8 cellular contexts compared by ENCODE assay signal in the genomic region with DNA sequence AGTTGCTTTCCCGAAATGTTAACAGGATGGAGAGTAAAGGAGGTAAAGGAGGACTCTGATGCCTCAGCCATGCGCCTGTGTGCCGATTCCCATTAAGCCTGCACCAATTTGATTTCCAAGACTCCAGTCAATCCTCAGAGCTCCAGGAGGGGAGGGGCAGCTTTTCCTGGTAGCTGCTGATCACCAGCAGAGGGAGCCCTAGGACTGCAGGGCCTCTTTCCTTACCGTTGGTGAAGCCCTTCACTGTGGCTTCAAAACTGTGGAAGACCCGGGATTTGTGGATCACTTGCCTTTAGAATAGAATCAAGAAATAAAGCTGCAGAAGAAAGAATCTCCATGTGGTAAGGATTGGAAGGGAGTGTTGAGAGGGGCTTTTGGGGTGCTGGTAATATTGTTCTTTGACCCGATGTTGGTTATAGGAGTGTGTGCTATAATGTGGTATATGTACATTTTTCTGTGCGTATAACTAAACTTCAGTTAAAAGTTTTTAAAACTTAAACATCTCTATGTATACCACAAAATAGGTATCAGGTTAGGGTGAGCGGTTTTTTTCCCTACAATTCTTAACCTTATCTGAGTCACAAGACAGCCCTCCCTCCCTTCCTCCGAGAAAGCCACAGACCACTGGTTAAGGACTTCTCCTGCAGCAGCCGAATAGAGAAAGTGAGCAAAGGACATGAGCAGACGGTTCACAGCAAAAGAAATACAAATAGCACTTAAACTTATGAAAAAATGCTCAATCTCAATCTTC. TPM values are rescaled to one million over a fixed set of nuclear protein-coding genes. Genes with fewer than 3 reads are reported as not detected.
DNase-seq lines count a peak whose midpoint lies in the region; ATAC-seq and TF ChIP-seq lines count a peak whose summit lies in the region.

No MANE protein-coding gene starts in this region.

- no peaks in the 10 kb centered on the region for H3K9me3 Mint-ChIP-seq in CD4-positive, CD25-positive, alpha-beta regulatory T cell
- H3K9me3 Mint-ChIP-seq in naive thymus-derived CD8-positive, alpha-beta T cell: no peaks in the 10 kb centered on the region

- peaks cover 5% of the 10 kb centered on the region for H3K27me3 Mint-ChIP-seq in CD4-positive, CD25-positive, alpha-beta regulatory T cell
- no peaks in the 10 kb centered on the region for H3K27me3 Mint-ChIP-seq in naive thymus-derived CD8-positive, alpha-beta T cell

- H3K4me1 Mint-ChIP-seq in CD4-positive, CD25-positive, alpha-beta regulatory T cell: peaks cover 32 to 73% (median 46%) of the 10 kb centered on the region in 4 donors
- peaks cover 43 to 79% (median 67%) of the 10 kb centered on the region in 4 donors for H3K4me1 Mint-ChIP-seq in naive thymus-derived CD8-positive, alpha-beta T cell

- H3K9me3 ChIP-seq in CD4-positive, CD25-positive, alpha-beta regulatory T cell (ENCODE audit: control insufficient read depth in 2 of 2, low read length in 2 of 2): no peaks in the 10 kb centered on the region
- no peaks in the 10 kb centered on the region for H3K9me3 ChIP-seq in NT2/D1 (ENCODE audit: insufficient read depth, low read length)
- H3K9me3 ChIP-seq in stomach: no peaks in the 10 kb centered on the region

- peak; percentile 26 to 34 for ATAC-seq in CD4-positive, CD25-positive, alpha-beta regulatory T cell (ENCODE audit: low read depth in 2 of 2)
- ATAC-seq in esophagus mucosa (peak; percentile 64), HG02623 (IDR thresholded peaks at IDR 0.05; ENCODE audit: unreplicated experiment) (no peak)
- ATAC-seq in naive thymus-derived CD8-positive, alpha-beta T cell: peak; percentile 48 to 59

- no peak for TF ChIP-seq POLR2A in stomach (IDR thresholded peaks at IDR 0.05)

- TF ChIP-seq CTCF in stomach (IDR thresholded peaks at IDR 0.05): peak in 5 of 7 experiments; percentile 75 to 90 (median 86)

- H3K27ac Mint-ChIP-seq in CD4-positive, CD25-positive, alpha-beta regulatory T cell: peak overlapping the region; percentile 93 to 99 (median 95)
- peak overlapping the region; percentile 93 to 97 (median 96) for H3K27ac Mint-ChIP-seq in naive thymus-derived CD8-positive, alpha-beta T cell

- peak; percentile 68 to 74 (median 73) for DNase-seq in CD4-positive, CD25-positive, alpha-beta regulatory T cell
- peak; percentile 86 for DNase-seq in HPDE6-E6E7 (ENCODE audit: extremely low spot score)
- DNase-seq in NT2/D1 (ENCODE audit: low read depth, low spot score): peak; percentile 79
- DNase-seq in activated T-cell treated with anti-CD3 and anti-CD28 coated beads for 24 hours (ENCODE audit: low read depth): peak; percentile 60
- DNase-seq in naive thymus-derived CD8-positive, alpha-beta T cell: peak; percentile 54 to 86 (median 70)
- DNase-seq in stomach: peak; percentile 81

- no peak for TF ChIP-seq EP300 in stomach (IDR thresholded peaks at IDR 0.05)

- peak overlapping the region; percentile 79 to 92 (median 82) for H3K4me3 Mint-ChIP-seq in CD4-positive, CD25-positive, alpha-beta regulatory T cell
- peak overlapping the region; percentile 65 to 89 (median 84) for H3K4me3 Mint-ChIP-seq in naive thymus-derived CD8-positive, alpha-beta T cell

- H3K36me3 ChIP-seq in CD4-positive, CD25-positive, alpha-beta regulatory T cell (ENCODE audit: control insufficient read depth, insufficient read depth, low read length): peaks cover 3% of the 10 kb centered on the region
- H3K36me3 ChIP-seq in NT2/D1 (ENCODE audit: insufficient read depth, insufficient read length, low read length) (peaks cover 9% of the 10 kb centered on the region), stomach (peaks cover 0 to 15% (median 7%) of the 10 kb centered on the region in 4 donors)

- no peaks in the 10 kb centered on the region for H3K27me3 ChIP-seq in CD4-positive, CD25-positive, alpha-beta regulatory T cell (ENCODE audit: control insufficient read depth, insufficient read depth, low read length)
- H3K27me3 ChIP-seq in NT2/D1 (ENCODE audit: insufficient read depth, insufficient read length): no peaks in the 10 kb centered on the region
- H3K27me3 ChIP-seq in stomach: no peaks in the 10 kb centered on the region

- peak overlapping the region; percentile 79 for H3K27ac ChIP-seq in CD4-positive, CD25-positive, alpha-beta regulatory T cell (ENCODE audit: insufficient read depth, low read length, poor library complexity, severe bottlenecking)
- peak overlapping the region in 1 of 5 donors; percentile 20 for H3K27ac ChIP-seq in stomach

- peaks cover 11% of the 10 kb centered on the region for H3K36me3 Mint-ChIP-seq in CD4-positive, CD25-positive, alpha-beta regulatory T cell
- peaks cover 3 to 11% (median 4%) of the 10 kb centered on the region in 3 donors for H3K36me3 Mint-ChIP-seq in naive thymus-derived CD8-positive, alpha-beta T cell

- intact Hi-C loops in stomach (cut with DNase I; ENCODE audit: low total_unique reads): loop anchor here (5.0 to 10.0 kb wide), 3 partner anchors 90 to 397 kb away; no protein-coding TSS in a partner anchor

- no peak overlapping the region for H3K9ac ChIP-seq in NT2/D1 (ENCODE audit: insufficient read length, low read depth)

- peak overlapping the region; percentile 85 for H3K4me3 ChIP-seq in CD4-positive, CD25-positive, alpha-beta regulatory T cell (ENCODE audit: low read depth, low read length)
- H3K4me3 ChIP-seq in NT2/D1 (ENCODE audit: insufficient read length, low read depth): no peak overlapping the region
- H3K4me3 ChIP-seq in stomach: no peak overlapping the region

- peaks cover 38% of the 10 kb centered on the region for H3K4me1 ChIP-seq in CD4-positive, CD25-positive, alpha-beta regulatory T cell (ENCODE audit: control insufficient read depth, insufficient read depth, low read length, poor library complexity, severe bottlenecking)
- H3K4me1 ChIP-seq in NT2/D1 (ENCODE audit: insufficient read depth, insufficient read length): peaks cover 3% of the 10 kb centered on the region
- peaks cover 0 to 40% (median 14%) of the 10 kb centered on the region in 4 donors for H3K4me1 ChIP-seq in stomach

- POLR2A ChIA-PET in naive thymus-derived CD8-positive, alpha-beta T cell (lab: Charles Lee): interaction anchor here (0.6 to 9.9 kb wide), 10 partner anchors 7 to 495 kb away, joined by 3 to 145 read pairs (median 4); a partner anchor contains a TSS

- WGBS in stomach, 5 donors: 39 to 47% (median 40%) methylated on average over 11 of the region's 11 CpGs

RNA-seq across cellular contexts. Expression of a gene that starts 6.9 kb away (rescaled TPM):
- total RNA-seq in CD4-positive, CD25-positive, alpha-beta regulatory T cell: 137 TPM
- polyA plus RNA-seq in CD4-positive, CD25-positive, alpha-beta regulatory T cell: 10 to 100 TPM; 48.4 to 75.5 (median 67.5) TPM
- 20.6 TPM for total RNA-seq in esophagus mucosa
- total RNA-seq in naive thymus-derived CD8-positive, alpha-beta T cell: 10 to 100 TPM; 46.4 to 47.3 TPM
- 10 to 100 TPM; 27.7 to 38.8 (median 37.7) TPM for polyA plus RNA-seq in naive thymus-derived CD8-positive, alpha-beta T cell
- total RNA-seq in stomach: 10 to 100 TPM in 4 of 5 donors, 1 to 10 TPM in 1; 7.8 to 87.5 (median 31.9) TPM
- 10 to 100 TPM; 22.9 to 33.5 (median 30.9) TPM for polyA plus RNA-seq in stomach

RNA-seq across cellular contexts. Expression of a gene that starts 29.6 kb away (rescaled TPM):
- total RNA-seq in CD4-positive, CD25-positive, alpha-beta regulatory T cell: not detected
- under 1 TPM in 1 of 4 donors, not detected in 3; 0.07 TPM for polyA plus RNA-seq in CD4-positive, CD25-positive, alpha-beta regulatory T cell
- not detected for total RNA-seq in esophagus mucosa
- total RNA-seq in naive thymus-derived CD8-positive, alpha-beta T cell: not detected
- polyA plus RNA-seq in naive thymus-derived CD8-positive, alpha-beta T cell: not detected
- 1 to 10 TPM in 1 of 5 donors, under 1 TPM in 1, not detected in 3; 0.29 to 1.5 TPM for total RNA-seq in stomach
- 1 to 10 TPM in 1 of 3 donors, under 1 TPM in 2; 0.25 to 1.1 (median 0.61) TPM for polyA plus RNA-seq in stomach

RNA-seq across cellular contexts. Expression of a gene that starts 30.5 kb away (rescaled TPM):
- total RNA-seq in CD4-positive, CD25-positive, alpha-beta regulatory T cell: not detected
- polyA plus RNA-seq in CD4-positive, CD25-positive, alpha-beta regulatory T cell: not detected
- total RNA-seq in esophagus mucosa (1.0 TPM), stomach (10 to 100 TPM in 4 of 5 donors, 1 to 10 TPM in 1; 7.6 to 51.9 (median 38.9) TPM)
- total RNA-seq in naive thymus-derived CD8-positive, alpha-beta T cell: not detected
- not detected for polyA plus RNA-seq in naive thymus-derived CD8-positive, alpha-beta T cell
- 1 to 10 TPM in 2 of 3 donors, under 1 TPM in 1; 0.15 to 9.1 (median 1.1) TPM for polyA plus RNA-seq in stomach
